In the genomic region with DNA sequence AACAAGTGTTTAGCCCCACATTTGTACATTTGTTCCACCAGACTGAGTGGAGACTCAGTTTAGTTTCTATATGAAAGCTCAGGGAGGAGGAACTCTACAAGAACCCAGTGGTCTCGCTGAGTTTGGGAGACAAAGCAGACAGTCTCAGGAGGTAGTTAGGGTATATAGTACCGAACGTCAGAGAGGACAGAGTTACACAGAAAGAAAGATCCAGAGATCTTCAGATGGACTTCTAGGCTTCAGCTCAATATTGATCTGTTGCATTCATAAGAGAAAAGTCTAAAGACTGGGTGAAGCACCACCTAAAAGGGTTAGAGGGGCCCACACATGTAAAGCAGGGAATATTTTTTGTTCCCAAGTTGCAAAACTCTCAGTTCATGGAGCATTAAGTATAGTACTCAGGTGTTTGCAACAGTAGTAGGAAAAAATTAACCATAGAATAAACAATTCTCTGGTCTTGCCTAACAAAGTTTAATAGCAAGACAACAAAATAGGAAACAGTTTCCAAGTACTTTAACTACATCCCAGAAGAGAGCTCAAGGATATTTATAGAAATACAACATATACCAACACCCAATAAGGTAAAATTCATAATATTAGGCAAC, we compare ENCODE assay signal across 1 cellular context.
A peak's percentile ranks its signal among the peaks of the same experiment; 100 is the strongest.
TF ChIP-seq lines count a peak whose summit lies in the region.

No MANE protein-coding gene starts in this region.

TF ChIP-seq in HepG2, 621 proteins besides CTCF, POLR2A, EP300 and RAD21 (continued from another document and continues in another):
- TF ChIP-seq, protein P1, sequence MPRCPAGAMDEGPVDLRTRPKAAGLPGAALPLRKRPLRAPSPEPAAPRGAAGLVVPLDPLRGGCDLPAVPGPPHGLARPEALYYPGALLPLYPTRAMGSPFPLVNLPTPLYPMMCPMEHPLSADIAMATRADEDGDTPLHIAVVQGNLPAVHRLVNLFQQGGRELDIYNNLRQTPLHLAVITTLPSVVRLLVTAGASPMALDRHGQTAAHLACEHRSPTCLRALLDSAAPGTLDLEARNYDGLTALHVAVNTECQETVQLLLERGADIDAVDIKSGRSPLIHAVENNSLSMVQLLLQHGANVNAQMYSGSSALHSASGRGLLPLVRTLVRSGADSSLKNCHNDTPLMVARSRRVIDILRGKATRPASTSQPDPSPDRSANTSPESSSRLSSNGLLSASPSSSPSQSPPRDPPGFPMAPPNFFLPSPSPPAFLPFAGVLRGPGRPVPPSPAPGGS (CRISPR knock-in tag; IDR thresholded peaks at IDR 0.05): no peak
- no peak for TF ChIP-seq ZNF501 (CRISPR knock-in tag; IDR thresholded peaks at IDR 0.05)
- no peak; the same call in 1 of the 2 replicates for TF ChIP-seq KLF6 (CRISPR knock-in tag; IDR thresholded peaks at IDR 0.05)
- TF ChIP-seq TGIF2 (CRISPR knock-in tag; IDR thresholded peaks at IDR 0.05): peak; percentile 28; the same call in 1 of the 2 replicates
- TF ChIP-seq MTF2 (CRISPR knock-in tag; IDR thresholded peaks at IDR 0.05; ENCODE audit: borderline replicate concordance): no peak
- TF ChIP-seq, protein P2, sequence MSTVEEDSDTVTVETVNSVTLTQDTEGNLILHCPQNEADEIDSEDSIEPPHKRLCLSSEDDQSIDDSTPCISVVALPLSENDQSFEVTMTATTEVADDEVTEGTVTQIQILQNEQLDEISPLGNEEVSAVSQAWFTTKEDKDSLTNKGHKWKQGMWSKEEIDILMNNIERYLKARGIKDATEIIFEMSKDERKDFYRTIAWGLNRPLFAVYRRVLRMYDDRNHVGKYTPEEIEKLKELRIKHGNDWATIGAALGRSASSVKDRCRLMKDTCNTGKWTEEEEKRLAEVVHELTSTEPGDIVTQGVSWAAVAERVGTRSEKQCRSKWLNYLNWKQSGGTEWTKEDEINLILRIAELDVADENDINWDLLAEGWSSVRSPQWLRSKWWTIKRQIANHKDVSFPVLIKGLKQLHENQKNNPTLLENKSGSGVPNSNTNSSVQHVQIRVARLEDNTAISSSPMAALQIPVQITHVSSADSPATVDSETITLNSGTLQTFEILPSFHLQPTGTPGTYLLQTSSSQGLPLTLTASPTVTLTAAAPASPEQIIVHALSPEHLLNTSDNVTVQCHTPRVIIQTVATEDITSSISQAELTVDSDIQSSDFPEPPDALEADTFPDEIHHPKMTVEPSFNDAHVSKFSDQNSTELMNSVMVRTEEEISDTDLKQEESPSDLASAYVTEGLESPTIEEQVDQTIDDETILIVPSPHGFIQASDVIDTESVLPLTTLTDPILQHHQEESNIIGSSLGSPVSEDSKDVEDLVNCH (CRISPR knock-in tag; IDR thresholded peaks at IDR 0.05): no peak
- no peak for TF ChIP-seq ZNF451 (CRISPR knock-in tag; IDR thresholded peaks at IDR 0.05)
- 0 out of 2 replicates have a peak, but pooled peaks have one; percentile 46 for TF ChIP-seq ZMAT3 (CRISPR knock-in tag; conservative IDR thresholded peaks at IDR 0.05)
- TF ChIP-seq THYN1 (CRISPR knock-in tag; IDR thresholded peaks at IDR 0.05; ENCODE audit: borderline replicate concordance, low read depth): no peak
- TF ChIP-seq, protein P3, sequence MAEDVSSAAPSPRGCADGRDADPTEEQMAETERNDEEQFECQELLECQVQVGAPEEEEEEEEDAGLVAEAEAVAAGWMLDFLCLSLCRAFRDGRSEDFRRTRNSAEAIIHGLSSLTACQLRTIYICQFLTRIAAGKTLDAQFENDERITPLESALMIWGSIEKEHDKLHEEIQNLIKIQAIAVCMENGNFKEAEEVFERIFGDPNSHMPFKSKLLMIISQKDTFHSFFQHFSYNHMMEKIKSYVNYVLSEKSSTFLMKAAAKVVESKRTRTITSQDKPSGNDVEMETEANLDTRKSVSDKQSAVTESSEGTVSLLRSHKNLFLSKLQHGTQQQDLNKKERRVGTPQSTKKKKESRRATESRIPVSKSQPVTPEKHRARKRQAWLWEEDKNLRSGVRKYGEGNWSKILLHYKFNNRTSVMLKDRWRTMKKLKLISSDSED (CRISPR knock-in tag; IDR thresholded peaks at IDR 0.05): no peak
- TF ChIP-seq SOX5 (CRISPR knock-in tag; IDR thresholded peaks at IDR 0.05; ENCODE audit: borderline replicate concordance): peak; percentile 92
- no peak for TF ChIP-seq ZNF446 (CRISPR knock-in tag; IDR thresholded peaks at IDR 0.05)
- no peak for TF ChIP-seq NPAS2 (CRISPR knock-in tag; IDR thresholded peaks at IDR 0.05; ENCODE audit: borderline replicate concordance)
- TF ChIP-seq ZIK1 (CRISPR knock-in tag; IDR thresholded peaks at IDR 0.05; ENCODE audit: borderline replicate concordance, low read depth): no peak
- TF ChIP-seq SCMH1 (CRISPR knock-in tag; IDR thresholded peaks at IDR 0.05; ENCODE audit: borderline replicate concordance): no peak
- TF ChIP-seq, protein P4, sequence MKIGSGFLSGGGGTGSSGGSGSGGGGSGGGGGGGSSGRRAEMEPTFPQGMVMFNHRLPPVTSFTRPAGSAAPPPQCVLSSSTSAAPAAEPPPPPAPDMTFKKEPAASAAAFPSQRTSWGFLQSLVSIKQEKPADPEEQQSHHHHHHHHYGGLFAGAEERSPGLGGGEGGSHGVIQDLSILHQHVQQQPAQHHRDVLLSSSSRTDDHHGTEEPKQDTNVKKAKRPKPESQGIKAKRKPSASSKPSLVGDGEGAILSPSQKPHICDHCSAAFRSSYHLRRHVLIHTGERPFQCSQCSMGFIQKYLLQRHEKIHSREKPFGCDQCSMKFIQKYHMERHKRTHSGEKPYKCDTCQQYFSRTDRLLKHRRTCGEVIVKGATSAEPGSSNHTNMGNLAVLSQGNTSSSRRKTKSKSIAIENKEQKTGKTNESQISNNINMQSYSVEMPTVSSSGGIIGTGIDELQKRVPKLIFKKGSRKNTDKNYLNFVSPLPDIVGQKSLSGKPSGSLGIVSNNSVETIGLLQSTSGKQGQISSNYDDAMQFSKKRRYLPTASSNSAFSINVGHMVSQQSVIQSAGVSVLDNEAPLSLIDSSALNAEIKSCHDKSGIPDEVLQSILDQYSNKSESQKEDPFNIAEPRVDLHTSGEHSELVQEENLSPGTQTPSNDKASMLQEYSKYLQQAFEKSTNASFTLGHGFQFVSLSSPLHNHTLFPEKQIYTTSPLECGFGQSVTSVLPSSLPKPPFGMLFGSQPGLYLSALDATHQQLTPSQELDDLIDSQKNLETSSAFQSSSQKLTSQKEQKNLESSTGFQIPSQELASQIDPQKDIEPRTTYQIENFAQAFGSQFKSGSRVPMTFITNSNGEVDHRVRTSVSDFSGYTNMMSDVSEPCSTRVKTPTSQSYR (CRISPR knock-in tag; IDR thresholded peaks at IDR 0.05; ENCODE audit: borderline replicate concordance): no peak
- no peak for TF ChIP-seq BORCS8-MEF2B (CRISPR knock-in tag; IDR thresholded peaks at IDR 0.05)
- TF ChIP-seq, protein P5, sequence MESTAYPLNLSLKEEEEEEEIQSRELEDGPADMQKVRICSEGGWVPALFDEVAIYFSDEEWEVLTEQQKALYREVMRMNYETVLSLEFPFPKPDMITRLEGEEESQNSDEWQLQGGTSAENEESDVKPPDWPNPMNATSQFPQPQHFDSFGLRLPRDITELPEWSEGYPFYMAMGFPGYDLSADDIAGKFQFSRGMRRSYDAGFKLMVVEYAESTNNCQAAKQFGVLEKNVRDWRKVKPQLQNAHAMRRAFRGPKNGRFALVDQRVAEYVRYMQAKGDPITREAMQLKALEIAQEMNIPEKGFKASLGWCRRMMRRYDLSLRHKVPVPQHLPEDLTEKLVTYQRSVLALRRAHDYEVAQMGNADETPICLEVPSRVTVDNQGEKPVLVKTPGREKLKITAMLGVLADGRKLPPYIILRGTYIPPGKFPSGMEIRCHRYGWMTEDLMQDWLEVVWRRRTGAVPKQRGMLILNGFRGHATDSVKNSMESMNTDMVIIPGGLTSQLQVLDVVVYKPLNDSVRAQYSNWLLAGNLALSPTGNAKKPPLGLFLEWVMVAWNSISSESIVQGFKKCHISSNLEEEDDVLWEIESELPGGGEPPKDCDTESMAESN (CRISPR knock-in tag; conservative IDR thresholded peaks at IDR 0.05): peak; percentile 33; the same call in 1 of the 2 replicates
- no peak for TF ChIP-seq ZNF230 (CRISPR knock-in tag; IDR thresholded peaks at IDR 0.05)
- peak; percentile 66; the same call in 1 of the 2 replicates for TF ChIP-seq YEATS2 (CRISPR knock-in tag; IDR thresholded peaks at IDR 0.05; ENCODE audit: borderline replicate concordance)
- TF ChIP-seq ATRX (CRISPR knock-in tag; IDR thresholded peaks at IDR 0.05; ENCODE audit: borderline replicate concordance): no peak
- no peak for TF ChIP-seq ZNF326 (CRISPR knock-in tag; IDR thresholded peaks at IDR 0.05; ENCODE audit: borderline replicate concordance)
- TF ChIP-seq, protein P6, sequence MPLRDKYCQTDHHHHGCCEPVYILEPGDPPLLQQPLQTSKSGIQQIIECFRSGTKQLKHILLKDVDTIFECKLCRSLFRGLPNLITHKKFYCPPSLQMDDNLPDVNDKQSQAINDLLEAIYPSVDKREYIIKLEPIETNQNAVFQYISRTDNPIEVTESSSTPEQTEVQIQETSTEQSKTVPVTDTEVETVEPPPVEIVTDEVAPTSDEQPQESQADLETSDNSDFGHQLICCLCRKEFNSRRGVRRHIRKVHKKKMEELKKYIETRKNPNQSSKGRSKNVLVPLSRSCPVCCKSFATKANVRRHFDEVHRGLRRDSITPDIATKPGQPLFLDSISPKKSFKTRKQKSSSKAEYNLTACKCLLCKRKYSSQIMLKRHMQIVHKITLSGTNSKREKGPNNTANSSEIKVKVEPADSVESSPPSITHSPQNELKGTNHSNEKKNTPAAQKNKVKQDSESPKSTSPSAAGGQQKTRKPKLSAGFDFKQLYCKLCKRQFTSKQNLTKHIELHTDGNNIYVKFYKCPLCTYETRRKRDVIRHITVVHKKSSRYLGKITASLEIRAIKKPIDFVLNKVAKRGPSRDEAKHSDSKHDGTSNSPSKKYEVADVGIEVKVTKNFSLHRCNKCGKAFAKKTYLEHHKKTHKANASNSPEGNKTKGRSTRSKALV (CRISPR knock-in tag; IDR thresholded peaks at IDR 0.05): peak; percentile 40; the same call in 1 of the 2 replicates
- TF ChIP-seq, protein P7, sequence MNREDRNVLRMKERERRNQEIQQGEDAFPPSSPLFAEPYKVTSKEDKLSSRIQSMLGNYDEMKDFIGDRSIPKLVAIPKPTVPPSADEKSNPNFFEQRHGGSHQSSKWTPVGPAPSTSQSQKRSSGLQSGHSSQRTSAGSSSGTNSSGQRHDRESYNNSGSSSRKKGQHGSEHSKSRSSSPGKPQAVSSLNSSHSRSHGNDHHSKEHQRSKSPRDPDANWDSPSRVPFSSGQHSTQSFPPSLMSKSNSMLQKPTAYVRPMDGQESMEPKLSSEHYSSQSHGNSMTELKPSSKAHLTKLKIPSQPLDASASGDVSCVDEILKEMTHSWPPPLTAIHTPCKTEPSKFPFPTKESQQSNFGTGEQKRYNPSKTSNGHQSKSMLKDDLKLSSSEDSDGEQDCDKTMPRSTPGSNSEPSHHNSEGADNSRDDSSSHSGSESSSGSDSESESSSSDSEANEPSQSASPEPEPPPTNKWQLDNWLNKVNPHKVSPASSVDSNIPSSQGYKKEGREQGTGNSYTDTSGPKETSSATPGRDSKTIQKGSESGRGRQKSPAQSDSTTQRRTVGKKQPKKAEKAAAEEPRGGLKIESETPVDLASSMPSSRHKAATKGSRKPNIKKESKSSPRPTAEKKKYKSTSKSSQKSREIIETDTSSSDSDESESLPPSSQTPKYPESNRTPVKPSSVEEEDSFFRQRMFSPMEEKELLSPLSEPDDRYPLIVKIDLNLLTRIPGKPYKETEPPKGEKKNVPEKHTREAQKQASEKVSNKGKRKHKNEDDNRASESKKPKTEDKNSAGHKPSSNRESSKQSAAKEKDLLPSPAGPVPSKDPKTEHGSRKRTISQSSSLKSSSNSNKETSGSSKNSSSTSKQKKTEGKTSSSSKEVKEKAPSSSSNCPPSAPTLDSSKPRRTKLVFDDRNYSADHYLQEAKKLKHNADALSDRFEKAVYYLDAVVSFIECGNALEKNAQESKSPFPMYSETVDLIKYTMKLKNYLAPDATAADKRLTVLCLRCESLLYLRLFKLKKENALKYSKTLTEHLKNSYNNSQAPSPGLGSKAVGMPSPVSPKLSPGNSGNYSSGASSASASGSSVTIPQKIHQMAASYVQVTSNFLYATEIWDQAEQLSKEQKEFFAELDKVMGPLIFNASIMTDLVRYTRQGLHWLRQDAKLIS (CRISPR knock-in tag; IDR thresholded peaks at IDR 0.05): peak; percentile 90; the same call in 1 of the 2 replicates
- no peak for TF ChIP-seq ZNF776 (CRISPR knock-in tag; IDR thresholded peaks at IDR 0.05)
- no peak for TF ChIP-seq ZNF546 (CRISPR knock-in tag; conservative IDR thresholded peaks at IDR 0.05)
- TF ChIP-seq, protein P8, sequence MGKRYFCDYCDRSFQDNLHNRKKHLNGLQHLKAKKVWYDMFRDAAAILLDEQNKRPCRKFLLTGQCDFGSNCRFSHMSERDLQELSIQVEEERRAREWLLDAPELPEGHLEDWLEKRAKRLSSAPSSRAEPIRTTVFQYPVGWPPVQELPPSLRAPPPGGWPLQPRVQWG (CRISPR knock-in tag; IDR thresholded peaks at IDR 0.05; ENCODE audit: borderline replicate concordance, low read depth): no peak
- no peak for TF ChIP-seq AHR (CRISPR knock-in tag; IDR thresholded peaks at IDR 0.05)
- no peak for TF ChIP-seq HOXA7 (CRISPR knock-in tag; IDR thresholded peaks at IDR 0.05)
- no peak for TF ChIP-seq TCF12 (IDR thresholded peaks at IDR 0.05)
- TF ChIP-seq TCF12 (CRISPR knock-in tag; IDR thresholded peaks at IDR 0.05): no peak
- TF ChIP-seq, protein P9, sequence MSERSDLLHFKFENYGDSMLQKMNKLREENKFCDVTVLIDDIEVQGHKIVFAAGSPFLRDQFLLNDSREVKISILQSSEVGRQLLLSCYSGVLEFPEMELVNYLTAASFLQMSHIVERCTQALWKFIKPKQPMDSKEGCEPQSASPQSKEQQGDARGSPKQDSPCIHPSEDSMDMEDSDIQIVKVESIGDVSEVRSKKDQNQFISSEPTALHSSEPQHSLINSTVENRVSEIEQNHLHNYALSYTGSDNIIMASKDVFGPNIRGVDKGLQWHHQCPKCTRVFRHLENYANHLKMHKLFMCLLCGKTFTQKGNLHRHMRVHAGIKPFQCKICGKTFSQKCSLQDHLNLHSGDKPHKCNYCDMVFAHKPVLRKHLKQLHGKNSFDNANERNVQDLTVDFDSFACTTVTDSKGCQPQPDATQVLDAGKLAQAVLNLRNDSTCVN (CRISPR knock-in tag; IDR thresholded peaks at IDR 0.05; ENCODE audit: borderline replicate concordance): no peak
- 0 out of 2 replicates have a peak, but pooled peaks have one; percentile 59 for TF ChIP-seq MED13 (CRISPR knock-in tag; IDR thresholded peaks at IDR 0.05)
- no peak for TF ChIP-seq SRSF1 (optimal IDR thresholded peaks at IDR 0.05; ENCODE audit: low read depth, low read length)
- TF ChIP-seq ZNF781 (CRISPR knock-in tag; IDR thresholded peaks at IDR 0.05; ENCODE audit: borderline replicate concordance, not compliant biosample characterization): no peak
- TF ChIP-seq PHF8 (CRISPR knock-in tag; IDR thresholded peaks at IDR 0.05): no peak
- TF ChIP-seq, protein P10, sequence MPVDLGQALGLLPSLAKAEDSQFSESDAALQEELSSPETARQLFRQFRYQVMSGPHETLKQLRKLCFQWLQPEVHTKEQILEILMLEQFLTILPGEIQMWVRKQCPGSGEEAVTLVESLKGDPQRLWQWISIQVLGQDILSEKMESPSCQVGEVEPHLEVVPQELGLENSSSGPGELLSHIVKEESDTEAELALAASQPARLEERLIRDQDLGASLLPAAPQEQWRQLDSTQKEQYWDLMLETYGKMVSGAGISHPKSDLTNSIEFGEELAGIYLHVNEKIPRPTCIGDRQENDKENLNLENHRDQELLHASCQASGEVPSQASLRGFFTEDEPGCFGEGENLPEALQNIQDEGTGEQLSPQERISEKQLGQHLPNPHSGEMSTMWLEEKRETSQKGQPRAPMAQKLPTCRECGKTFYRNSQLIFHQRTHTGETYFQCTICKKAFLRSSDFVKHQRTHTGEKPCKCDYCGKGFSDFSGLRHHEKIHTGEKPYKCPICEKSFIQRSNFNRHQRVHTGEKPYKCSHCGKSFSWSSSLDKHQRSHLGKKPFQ (CRISPR knock-in tag; IDR thresholded peaks at IDR 0.05; ENCODE audit: insufficient replicate concordance): no peak
